1 cellular context compared by ENCODE assay signal in the genomic region with DNA sequence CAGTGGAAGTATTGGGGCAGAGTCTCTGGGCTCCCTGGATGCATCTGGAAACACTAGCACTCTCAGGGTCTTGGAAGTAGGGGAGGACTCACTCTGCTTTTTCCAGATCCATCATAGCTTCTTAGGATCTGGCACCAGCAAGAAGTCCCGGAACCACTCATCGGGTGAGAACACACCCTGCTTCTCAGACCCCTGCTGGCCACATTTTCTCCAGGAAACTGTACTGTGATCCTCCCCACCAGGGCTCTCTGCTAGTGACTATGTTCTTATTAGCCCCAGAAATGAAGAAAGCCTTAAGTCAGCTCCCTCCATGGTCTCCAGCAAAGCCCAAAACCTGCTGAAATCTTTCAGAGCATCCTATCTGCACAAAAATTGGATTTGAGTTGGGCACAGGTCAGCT.
TF ChIP-seq lines count a peak whose summit lies in the region.

No MANE protein-coding gene starts in this region.

TF ChIP-seq in HCT116, 20 proteins besides CTCF, POLR2A, EP300 and RAD21 (continued from another document):
- no peak for TF ChIP-seq YY1 (IDR thresholded peaks at IDR 0.05; ENCODE audit: extremely low read depth, insufficient replicate concordance, low read depth, low read length)
